ENCODE assay signal across 18 cellular contexts in the genomic region with DNA sequence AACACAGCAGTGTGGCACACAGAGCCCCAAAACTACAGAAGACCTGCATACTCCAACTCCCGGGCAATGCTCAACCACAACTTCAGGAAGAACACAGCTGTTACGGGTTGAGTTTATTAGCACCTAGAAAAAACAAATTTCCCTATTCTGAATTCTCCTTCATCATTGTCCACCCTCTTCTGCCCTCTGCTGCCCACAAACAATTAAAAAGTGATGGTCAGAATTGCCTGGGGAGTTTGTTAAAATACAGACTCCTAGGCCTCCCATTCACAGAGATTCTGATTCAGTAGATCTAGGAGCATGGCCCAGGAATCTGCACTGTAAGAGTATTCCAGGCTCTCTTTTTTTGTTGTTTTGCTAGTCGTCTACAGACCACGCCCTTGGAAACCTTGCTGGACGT.
DNase-seq lines count a peak whose midpoint lies in the region; ATAC-seq and TF ChIP-seq lines count a peak whose summit lies in the region.
"Had no signal": no experiment of that assay in that cellular context is flagged by ENCODE, and none has a peak within 500 bp of the region (broad histone marks: within the 10 kb centered on the region; RNA-seq: fewer than 3 reads in every experiment).

No MANE protein-coding gene starts in this region.

- H3K4me3 Mint-ChIP-seq in GM23338 = no peak overlapping the region
- no peak overlapping the region for H3K4me3 Mint-ChIP-seq in glutamatergic neuron (ENCODE audit: unreplicated experiment)
- H3K4me3 Mint-ChIP-seq: B cell, naive B cell had no signal

- no peaks in the 10 kb centered on the region for H3K79me2 ChIP-seq in GM23338 (replicated peaks; ENCODE audit: insufficient read depth)

- intact Hi-C loops in A673 (cut with micrococcal nuclease; ENCODE audit: unreplicated experiment) = no loop called here

- DNase-seq in GM23338 (ENCODE audit: low spot score) (peak; percentile 49), RWPE2 (ENCODE audit: low spot score) (no peak), fibroblast of the aortic adventitia (ENCODE audit: low read depth) (peak; percentile 18), kidney tubule cell (ENCODE audit: low spot score) (no peak), glutamatergic neuron (no peak), NCI-H1417 treated with DMSO at 0.1 percent for 48 hours (lab: John Stamatoyannopoulos, UW) (no peak), A673 (ENCODE audit: low spot score) (no peak)
- DNase-seq: activated gamma-delta T cell; DMS79; effector CD4-positive, alpha-beta T cell; kidney; naive B cell; NCI-H1092 treated with DMSO at 0.1 percent for 48 hours; NCI-H2171 treated with DMSO at 0.1 percent for 48 hours; stimulated activated CD4-positive, alpha-beta T cell treated with anti-CD3 and anti-CD28 coated beads, Interleukin-15, amount 100 ng/mL, for 24 hours had no signal

- no peak overlapping the region for H2AFZ ChIP-seq in GM23338

- CTCF ChIA-PET in A673 (lab: Charles Lee) = no interaction called here

- BruUV-seq in A673 (replicated peaks; lab: Mats Ljungman, UMichigan) = no TSS peak

- H3K27ac ChIP-seq in 22Rv1 = no peak overlapping the region
- H3K27ac ChIP-seq in GM23338 (ENCODE audit: low read depth) = no peak overlapping the region
- H3K27ac ChIP-seq in RWPE2 (ENCODE audit: poor library complexity, severe bottlenecking) = no peak overlapping the region
- no peak overlapping the region for H3K27ac ChIP-seq in A673 (ENCODE audit: low read depth, low read length, poor library complexity, severe bottlenecking)
- H3K27ac ChIP-seq: prostate gland had no signal

- POLR2A ChIA-PET in A673 (lab: Charles Lee; ENCODE audit: low non-redundant PET) = no interaction called here

- H3K27me3 ChIP-seq in GM23338 (ENCODE audit: insufficient read depth) (no peaks in the 10 kb centered on the region), RWPE2 (ENCODE audit: insufficient read depth, poor library complexity, severe bottlenecking) (no peaks in the 10 kb centered on the region), A673 (replicated peaks; ENCODE audit: insufficient read depth, low read depth, low read length, poor library complexity) (no peaks in the 10 kb centered on the region)

- H3K9me3 ChIP-seq in RWPE2 (ENCODE audit: severe bottlenecking) (no peaks in the 10 kb centered on the region), A673 (ENCODE audit: low read depth, low read length, poor library complexity, severe bottlenecking) (no peaks in the 10 kb centered on the region)
- H3K9me3 ChIP-seq: prostate gland had no signal

- H3K9me3 Mint-ChIP-seq in GM23338 (peaks cover 21% of the 10 kb centered on the region), glutamatergic neuron (ENCODE audit: unreplicated experiment) (peaks cover 4% of the 10 kb centered on the region)

- H3K27me3 Mint-ChIP-seq in GM23338 (ENCODE audit: insufficient read depth, low read depth, poor library complexity) (peaks cover 2% of the 10 kb centered on the region), glutamatergic neuron (ENCODE audit: unreplicated experiment) (peaks cover 2% of the 10 kb centered on the region)

- no peaks in the 10 kb centered on the region for H3F3A ChIP-seq in GM23338 (replicated peaks; ENCODE audit: low read depth)

- no peak for ATAC-seq in GM23338
- ATAC-seq in RWPE2 (ENCODE audit: low read depth) = no peak

- H3K27ac Mint-ChIP-seq in GM23338 (no peak overlapping the region), glutamatergic neuron (ENCODE audit: unreplicated experiment) (no peak overlapping the region)
- H3K27ac Mint-ChIP-seq: B cell, naive B cell had no signal

- H3K4me3 ChIP-seq in GM23338 (no peak overlapping the region), RWPE2 (ENCODE audit: severe bottlenecking) (no peak overlapping the region), fibroblast of the aortic adventitia (ENCODE audit: low read depth, low read length) (no peak overlapping the region), A673 (ENCODE audit: low read depth, low read length, poor library complexity, severe bottlenecking) (no peak overlapping the region)
- H3K4me3 ChIP-seq: prostate gland had no signal

- H3K36me3 ChIP-seq in GM23338 (ENCODE audit: insufficient read depth) = peaks cover 5% of the 10 kb centered on the region; the same call in 1 of the 2 replicates
- H3K36me3 ChIP-seq in RWPE2 (ENCODE audit: low read depth) = no peaks in the 10 kb centered on the region
- no peaks in the 10 kb centered on the region for H3K36me3 ChIP-seq in A673 (ENCODE audit: insufficient read depth, low read length, poor library complexity, severe bottlenecking)
- H3K36me3 ChIP-seq: prostate gland had no signal

- no peak overlapping the region for H3K4me2 ChIP-seq in GM23338

- no peaks in the 10 kb centered on the region for H3K4me1 ChIP-seq in GM23338 (ENCODE audit: insufficient read depth)
- no peaks in the 10 kb centered on the region for H3K4me1 ChIP-seq in RWPE2 (ENCODE audit: insufficient read depth, poor library complexity, severe bottlenecking)
- H3K4me1 ChIP-seq in A673 (ENCODE audit: insufficient read depth, low read length, poor library complexity, severe bottlenecking) = no peaks in the 10 kb centered on the region
- H3K4me1 ChIP-seq: prostate gland had no signal

- H4K20me1 ChIP-seq in GM23338 (replicated peaks; ENCODE audit: insufficient read depth) = no peaks in the 10 kb centered on the region

- H3K4me1 Mint-ChIP-seq in GM23338 (no peaks in the 10 kb centered on the region; the same call in 2 of the 3 replicates), glutamatergic neuron (ENCODE audit: low read depth, unreplicated experiment) (no peaks in the 10 kb centered on the region)
- H3K4me1 Mint-ChIP-seq: B cell, naive B cell had no signal

- H3K9me2 ChIP-seq in GM23338 (ENCODE audit: insufficient read depth) = no peaks in the 10 kb centered on the region

- TF ChIP-seq CTCF in 22Rv1 (IDR thresholded peaks at IDR 0.05) (peak; percentile 32), GM23338 (conservative IDR thresholded peaks at IDR 0.05; ENCODE audit: low read depth in 2 of 2) (peak; percentile 42 to 56), RWPE2 (IDR thresholded peaks at IDR 0.05; ENCODE audit: poor library complexity, severe bottlenecking) (peak; percentile 42), fibroblast of the aortic adventitia (IDR thresholded peaks at IDR 0.05; ENCODE audit: insufficient read depth, low read length) (no peak), glutamatergic neuron (IDR thresholded peaks at IDR 0.05; ENCODE audit: partially characterized antibody, unreplicated experiment) (no peak), A673 (conservative IDR thresholded peaks at IDR 0.05; ENCODE audit: low read depth, low read length) (no peak)

- H3K36me3 Mint-ChIP-seq in GM23338 (ENCODE audit: low read depth) (peaks cover 20% of the 10 kb centered on the region), glutamatergic neuron (ENCODE audit: unreplicated experiment) (no peaks in the 10 kb centered on the region)
- H3K36me3 Mint-ChIP-seq: naive B cell had no signal

TF ChIP-seq in GM23338, 12 proteins besides CTCF, POLR2A, EP300 and RAD21:
- no peak for TF ChIP-seq ZNF114 (CRISPR knock-in tag; IDR thresholded peaks at IDR 0.05)
- TF ChIP-seq, protein P1, sequence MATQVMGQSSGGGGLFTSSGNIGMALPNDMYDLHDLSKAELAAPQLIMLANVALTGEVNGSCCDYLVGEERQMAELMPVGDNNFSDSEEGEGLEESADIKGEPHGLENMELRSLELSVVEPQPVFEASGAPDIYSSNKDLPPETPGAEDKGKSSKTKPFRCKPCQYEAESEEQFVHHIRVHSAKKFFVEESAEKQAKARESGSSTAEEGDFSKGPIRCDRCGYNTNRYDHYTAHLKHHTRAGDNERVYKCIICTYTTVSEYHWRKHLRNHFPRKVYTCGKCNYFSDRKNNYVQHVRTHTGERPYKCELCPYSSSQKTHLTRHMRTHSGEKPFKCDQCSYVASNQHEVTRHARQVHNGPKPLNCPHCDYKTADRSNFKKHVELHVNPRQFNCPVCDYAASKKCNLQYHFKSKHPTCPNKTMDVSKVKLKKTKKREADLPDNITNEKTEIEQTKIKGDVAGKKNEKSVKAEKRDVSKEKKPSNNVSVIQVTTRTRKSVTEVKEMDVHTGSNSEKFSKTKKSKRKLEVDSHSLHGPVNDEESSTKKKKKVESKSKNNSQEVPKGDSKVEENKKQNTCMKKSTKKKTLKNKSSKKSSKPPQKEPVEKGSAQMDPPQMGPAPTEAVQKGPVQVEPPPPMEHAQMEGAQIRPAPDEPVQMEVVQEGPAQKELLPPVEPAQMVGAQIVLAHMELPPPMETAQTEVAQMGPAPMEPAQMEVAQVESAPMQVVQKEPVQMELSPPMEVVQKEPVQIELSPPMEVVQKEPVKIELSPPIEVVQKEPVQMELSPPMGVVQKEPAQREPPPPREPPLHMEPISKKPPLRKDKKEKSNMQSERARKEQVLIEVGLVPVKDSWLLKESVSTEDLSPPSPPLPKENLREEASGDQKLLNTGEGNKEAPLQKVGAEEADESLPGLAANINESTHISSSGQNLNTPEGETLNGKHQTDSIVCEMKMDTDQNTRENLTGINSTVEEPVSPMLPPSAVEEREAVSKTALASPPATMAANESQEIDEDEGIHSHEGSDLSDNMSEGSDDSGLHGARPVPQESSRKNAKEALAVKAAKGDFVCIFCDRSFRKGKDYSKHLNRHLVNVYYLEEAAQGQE (IDR thresholded peaks at IDR 0.05; ENCODE audit: unreplicated experiment) = no peak
- TF ChIP-seq POLR2AphosphoS5 (IDR thresholded peaks at IDR 0.05; ENCODE audit: low read depth) = no peak
- TF ChIP-seq EZH2phosphoT487 (IDR thresholded peaks at IDR 0.05; ENCODE audit: unreplicated experiment) = no peak

Comparison
In these comparisons a context has a peak if more than half of its experiments do, and no peak if none do; other contexts are left out.
1. CTCF ChIP-seq: peak in 22Rv1 (single experiment), GM23338 (2 of 2) and RWPE2 (single experiment); none in fibroblast of the aortic adventitia (single experiment), glutamatergic neuron (single experiment) and A673 (single experiment).
2. DNase-seq: peak in GM23338 (single experiment) and fibroblast of the aortic adventitia (single experiment); none in RWPE2 (single experiment), kidney tubule cell (single experiment), glutamatergic neuron (single experiment), NCI-H1417 treated with DMSO at 0.1 percent for 48 hours (single experiment) and A673 (single experiment).